Comparison of ENCODE assay signal across 8 cellular contexts in the genomic region with DNA sequence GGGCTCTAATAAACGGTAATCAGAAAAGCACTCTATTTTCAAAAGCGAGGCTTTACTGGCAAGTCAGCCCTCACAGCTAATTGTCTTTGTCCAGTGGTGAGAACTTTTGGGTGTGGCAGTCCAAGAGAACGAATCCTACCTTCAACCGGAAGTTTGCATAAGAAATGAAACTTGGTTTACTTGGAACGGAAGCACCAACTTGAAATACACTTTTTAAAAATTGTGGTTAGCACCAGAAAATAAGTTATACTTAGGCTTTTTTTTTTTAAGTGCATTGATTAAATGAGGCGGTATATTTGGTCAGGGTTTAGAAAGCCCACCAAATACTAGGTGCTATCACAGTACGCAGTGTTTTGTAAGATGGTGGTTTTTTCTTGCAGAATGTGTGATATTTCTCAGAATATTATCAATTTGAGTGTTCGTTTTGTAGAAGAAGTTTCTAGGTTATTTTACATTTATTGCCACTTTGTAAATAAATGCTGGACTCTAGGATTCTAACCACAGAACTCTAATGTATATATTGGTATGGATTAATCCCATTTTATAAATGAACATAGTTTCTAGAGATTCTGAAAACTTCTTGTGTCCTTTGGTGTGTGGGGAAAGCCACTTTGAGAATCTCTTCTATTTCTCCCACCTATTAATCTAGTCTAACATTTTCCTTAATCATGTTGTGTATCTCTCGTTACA. TPM values are rescaled to one million over a fixed set of nuclear protein-coding genes. Genes with fewer than 3 reads are reported as not detected.
DNase-seq lines count a peak whose midpoint lies in the region; TF ChIP-seq lines count a peak whose summit lies in the region.

No MANE protein-coding gene starts in this region.

- H3K27ac ChIP-seq in MM.1S (ENCODE audit: low read length) (peak overlapping the region; percentile 91; the same call in 1 of the 2 replicates), iPS-20b (ENCODE audit: low read length) (peak overlapping the region; percentile 94), stomach smooth muscle (ENCODE audit: low read length) (peak overlapping the region; percentile 97)

- H3K9me3 ChIP-seq in MM.1S (replicated peaks; ENCODE audit: insufficient read depth, low read length): no peaks in the 10 kb centered on the region
- no peaks in the 10 kb centered on the region for H3K9me3 ChIP-seq in iPS-20b (ENCODE audit: insufficient read depth, low read depth, low read length)
- H3K9me3 ChIP-seq in stomach smooth muscle (ENCODE audit: control insufficient read depth in 2 of 2, low read length in 2 of 2): no peaks in the 10 kb centered on the region

- H3K4me1 ChIP-seq in MM.1S (ENCODE audit: low read length) (peaks cover 20% of the 10 kb centered on the region), iPS-20b (ENCODE audit: insufficient read depth, low read length) (peaks cover 5% of the 10 kb centered on the region; the same call in 1 of the 2 replicates), stomach smooth muscle (ENCODE audit: control insufficient read depth, insufficient read depth, low read length) (peaks cover 12% of the 10 kb centered on the region)

- H3K27me3 Mint-ChIP-seq in activated naive CD8-positive, alpha-beta T cell treated with anti-CD3 and anti-CD28 coated beads for 36 hours: no peaks in the 10 kb centered on the region

- H3K36me3 Mint-ChIP-seq in activated naive CD8-positive, alpha-beta T cell treated with anti-CD3 and anti-CD28 coated beads for 36 hours: peaks cover 36% of the 10 kb centered on the region

- H3K27me3 ChIP-seq in MM.1S (replicated peaks; ENCODE audit: insufficient read depth, low read length): no peaks in the 10 kb centered on the region
- H3K27me3 ChIP-seq in iPS-20b (ENCODE audit: insufficient read depth, low read length): no peaks in the 10 kb centered on the region
- no peaks in the 10 kb centered on the region for H3K27me3 ChIP-seq in stomach smooth muscle (ENCODE audit: control insufficient read depth in 1 of 2, insufficient read depth in 2 of 2, low read length in 2 of 2)

- TF ChIP-seq CTCF in MM.1S (IDR thresholded peaks at IDR 0.05; ENCODE audit: low read length): no peak

- peaks cover 53% of the 10 kb centered on the region for H3K4me1 Mint-ChIP-seq in activated naive CD8-positive, alpha-beta T cell treated with anti-CD3 and anti-CD28 coated beads for 36 hours

- peak overlapping the region; percentile 83 for H3K4me3 Mint-ChIP-seq in activated naive CD8-positive, alpha-beta T cell treated with anti-CD3 and anti-CD28 coated beads for 36 hours

- peak overlapping the region; percentile 92 for H3K27ac Mint-ChIP-seq in activated naive CD8-positive, alpha-beta T cell treated with anti-CD3 and anti-CD28 coated beads for 36 hours

- H3K36me3 ChIP-seq in MM.1S (replicated peaks; ENCODE audit: insufficient read depth, low read length) (0 out of 2 replicates have a peak, but pooled peaks cover 5% of the 10 kb centered on the region), iPS-20b (ENCODE audit: insufficient read depth, low read depth, low read length) (peaks cover 32% of the 10 kb centered on the region), stomach smooth muscle (ENCODE audit: control insufficient read depth in 2 of 2, insufficient read depth in 2 of 2, low read length in 2 of 2) (peaks cover 5 to 7% of the 10 kb centered on the region in 2 donors)

- H3K9ac ChIP-seq in MM.1S (ENCODE audit: low read length): peak overlapping the region; percentile 88; the same call in 1 of the 2 replicates
- peak overlapping the region; percentile 97 for H3K9ac ChIP-seq in iPS-20b (ENCODE audit: low read depth, low read length)
- peak overlapping the region; percentile 86 to 96 for H3K9ac ChIP-seq in stomach smooth muscle (ENCODE audit: low read length in 2 of 2)

- no peaks in the 10 kb centered on the region for H3K9me2 ChIP-seq in MM.1S (replicated peaks; ENCODE audit: insufficient read depth, low read length)

- no peaks in the 10 kb centered on the region for H3K9me3 Mint-ChIP-seq in activated naive CD8-positive, alpha-beta T cell treated with anti-CD3 and anti-CD28 coated beads for 36 hours

- H3K4me2 ChIP-seq in MM.1S (ENCODE audit: low read depth, low read length): peak overlapping the region; percentile 92

- peaks cover 19% of the 10 kb centered on the region for H4K20me1 ChIP-seq in MM.1S (ENCODE audit: insufficient read depth, low read length)

- H3K79me2 ChIP-seq in MM.1S (ENCODE audit: low read length): peaks cover 61% of the 10 kb centered on the region

- H3K4me3 ChIP-seq in MM.1S (ENCODE audit: low read length): peak overlapping the region; percentile 93
- peak overlapping the region; percentile 99 for H3K4me3 ChIP-seq in iPS-20b (ENCODE audit: low read length)
- peak overlapping the region; percentile 92 to 96 for H3K4me3 ChIP-seq in stomach smooth muscle (ENCODE audit: low read length in 2 of 2)

- DNase-seq in NCI-H146 (lab: John Stamatoyannopoulos, UW) (peak; percentile 41), NCI-H146 treated with DMSO at 0.1 percent for 48 hours (lab: John Stamatoyannopoulos, UW; ENCODE audit: unreplicated experiment) (no peak), MM.1S (peak; percentile 74), NCI-H345 (lab: John Stamatoyannopoulos, UW) (no peak)
- no peak for DNase-seq in activated naive CD8-positive, alpha-beta T cell treated with anti-CD3 and anti-CD28 coated beads for 36 hours
- DNase-seq in stimulated activated CD4-positive, alpha-beta T cell treated with anti-CD3 and anti-CD28 coated beads, Interleukin-12 subunit alpha, Interleukin-12 subunit beta, amount 100 ng/mL, for 4 hours: no peak

- H3F3A ChIP-seq in MM.1S (ENCODE audit: insufficient read depth, low read length): peaks cover 20% of the 10 kb centered on the region

- H2AFZ ChIP-seq in MM.1S (ENCODE audit: low read length): no peak overlapping the region

RNA-seq across cellular contexts. Expression of a gene that starts 1.2 kb away (rescaled TPM):
- total RNA-seq in activated naive CD8-positive, alpha-beta T cell treated with anti-CD3 and anti-CD28 coated beads for 36 hours: 100 to 1,000 TPM; 316 to 321 TPM

RNA-seq across cellular contexts. Expression of a gene that starts 13.1 kb away (rescaled TPM):
- 100 to 1,000 TPM; 234 to 235 TPM for total RNA-seq in activated naive CD8-positive, alpha-beta T cell treated with anti-CD3 and anti-CD28 coated beads for 36 hours

RNA-seq across cellular contexts. Expression of a gene that starts 29.0 kb away (rescaled TPM):
- under 1 TPM; 0.60 to 0.82 TPM for total RNA-seq in activated naive CD8-positive, alpha-beta T cell treated with anti-CD3 and anti-CD28 coated beads for 36 hours

Comparison
In these comparisons a context has a peak if more than half of its experiments do, and no peak if none do; other contexts are left out.
1. DNase-seq: peak in NCI-H146 (single experiment) and MM.1S (single experiment); none in NCI-H146 treated with DMSO at 0.1 percent for 48 hours (single experiment), activated naive CD8-positive, alpha-beta T cell treated with anti-CD3 and anti-CD28 coated beads for 36 hours (single experiment), NCI-H345 (single experiment) and stimulated activated CD4-positive, alpha-beta T cell treated with anti-CD3 and anti-CD28 coated beads, Interleukin-12 subunit alpha, Interleukin-12 subunit beta, amount 100 ng/mL, for 4 hours (single experiment).
2. Peak in every context shown above with its lines, with median percentiles within 50 percentile points of each other: H3K27ac ChIP-seq, H3K4me3 ChIP-seq and H3K9ac ChIP-seq.